ENCODE assay signal across 9 cellular contexts in genomic region chr20:44068780-44069191, GRCh38.
DNase-seq lines count a peak whose midpoint lies in the region; ATAC-seq and TF ChIP-seq lines count a peak whose summit lies in the region.
"Had no signal": no experiment of that assay in that cellular context is flagged by ENCODE, and none has a peak within 500 bp of the region (broad histone marks: within the 10 kb centered on the region; RNA-seq: fewer than 3 reads in every experiment).

No MANE protein-coding gene starts in this region.

- peak; percentile 28 to 44 for ATAC-seq in stimulated activated naive B cell treated with anti-CD40 and anti-IgM and Interleukin-4, amounts not matched to agents 10 μg/mL and 1 μg/mL and 100 μg/mL, for 72 hours (replicated peaks)

- peak overlapping the region; percentile 82 for H3K4me3 Mint-ChIP-seq in T-helper 2 cell treated with Interferon-gamma antibody and Interleukin-4, amounts not matched to agents 5 μg/mL and 100 μg/mL, for 36 hours
- H3K4me3 Mint-ChIP-seq in activated naive CD8-positive, alpha-beta T cell treated with anti-CD3 and anti-CD28 coated beads for 36 hours, result peak overlapping the region; percentile 80
- peak overlapping the region; percentile 74 to 88 for H3K4me3 Mint-ChIP-seq in stimulated activated naive B cell treated with anti-CD40 and anti-IgM and Interleukin-4, amounts not matched to agents 10 μg/mL and 1 μg/mL and 100 μg/mL, for 72 hours

- no peaks in the 10 kb centered on the region for H3K9me3 Mint-ChIP-seq in T-helper 2 cell treated with Interferon-gamma antibody and Interleukin-4, amounts not matched to agents 5 μg/mL and 100 μg/mL, for 36 hours
- no peaks in the 10 kb centered on the region for H3K9me3 Mint-ChIP-seq in activated naive CD8-positive, alpha-beta T cell treated with anti-CD3 and anti-CD28 coated beads for 36 hours
- H3K9me3 Mint-ChIP-seq in stimulated activated naive B cell treated with anti-CD40 and anti-IgM and Interleukin-4, amounts not matched to agents 10 μg/mL and 1 μg/mL and 100 μg/mL, for 72 hours, result no peaks in the 10 kb centered on the region

- H3K27ac Mint-ChIP-seq in T-helper 2 cell treated with Interferon-gamma antibody and Interleukin-4, amounts not matched to agents 5 μg/mL and 100 μg/mL, for 36 hours, result peak overlapping the region; percentile 92
- peak overlapping the region; percentile 89 for H3K27ac Mint-ChIP-seq in activated naive CD8-positive, alpha-beta T cell treated with anti-CD3 and anti-CD28 coated beads for 36 hours
- peak overlapping the region; percentile 97 for H3K27ac Mint-ChIP-seq in stimulated activated naive B cell treated with anti-CD40 and anti-IgM and Interleukin-4, amounts not matched to agents 10 μg/mL and 1 μg/mL and 100 μg/mL, for 72 hours

- H3K36me3 Mint-ChIP-seq in T-helper 2 cell treated with Interferon-gamma antibody and Interleukin-4, amounts not matched to agents 5 μg/mL and 100 μg/mL, for 36 hours (ENCODE audit: low read depth), result peaks cover 3% of the 10 kb centered on the region
- H3K36me3 Mint-ChIP-seq in activated naive CD8-positive, alpha-beta T cell treated with anti-CD3 and anti-CD28 coated beads for 36 hours, result peaks cover 1% of the 10 kb centered on the region
- H3K36me3 Mint-ChIP-seq in stimulated activated naive B cell treated with anti-CD40 and anti-IgM and Interleukin-4, amounts not matched to agents 10 μg/mL and 1 μg/mL and 100 μg/mL, for 72 hours, result peaks cover 0 to 3% of the 10 kb centered on the region in 2 donors

- H3K4me3 ChIP-seq in Jurkat, Clone E6-1 (ENCODE audit: low read length), result peak overlapping the region; percentile 46

- DNase-seq in T-helper 2 cell treated with Interferon-gamma antibody and Interleukin-4, amounts not matched to agents 5 μg/mL and 100 μg/mL, for 36 hours (ENCODE audit: low spot score), result no peak
- DNase-seq in T-helper 2 cell (no peak), SK-N-DZ (ENCODE audit: low spot score) (no peak), RKO (ENCODE audit: low spot score) (no peak), HEK293T (ENCODE audit: extremely low spot score) (no peak)
- no peak for DNase-seq in Jurkat, Clone E6-1 (ENCODE audit: low read depth, low spot score)
- DNase-seq in activated naive CD8-positive, alpha-beta T cell treated with anti-CD3 and anti-CD28 coated beads for 36 hours, result peak; percentile 31
- no peak for DNase-seq in stimulated activated naive B cell treated with anti-CD40 and anti-IgM and Interleukin-4, amounts not matched to agents 10 μg/mL and 1 μg/mL and 100 μg/mL, for 72 hours
- DNase-seq: aorta had no signal

- CTCF ChIA-PET in HEK293T (lab: Yijun Ruan, JAX), result no interaction called here

- peaks cover 51% of the 10 kb centered on the region for H3K4me1 Mint-ChIP-seq in T-helper 2 cell treated with Interferon-gamma antibody and Interleukin-4, amounts not matched to agents 5 μg/mL and 100 μg/mL, for 36 hours (ENCODE audit: low read depth)
- H3K4me1 Mint-ChIP-seq in activated naive CD8-positive, alpha-beta T cell treated with anti-CD3 and anti-CD28 coated beads for 36 hours, result peaks cover 58% of the 10 kb centered on the region
- peaks cover 23 to 47% of the 10 kb centered on the region in 2 donors for H3K4me1 Mint-ChIP-seq in stimulated activated naive B cell treated with anti-CD40 and anti-IgM and Interleukin-4, amounts not matched to agents 10 μg/mL and 1 μg/mL and 100 μg/mL, for 72 hours

- H3K27me3 Mint-ChIP-seq in T-helper 2 cell treated with Interferon-gamma antibody and Interleukin-4, amounts not matched to agents 5 μg/mL and 100 μg/mL, for 36 hours (ENCODE audit: low read depth), result peaks cover 4% of the 10 kb centered on the region
- H3K27me3 Mint-ChIP-seq in activated naive CD8-positive, alpha-beta T cell treated with anti-CD3 and anti-CD28 coated beads for 36 hours, result no peaks in the 10 kb centered on the region
- peaks cover 27 to 34% of the 10 kb centered on the region in 2 donors for H3K27me3 Mint-ChIP-seq in stimulated activated naive B cell treated with anti-CD40 and anti-IgM and Interleukin-4, amounts not matched to agents 10 μg/mL and 1 μg/mL and 100 μg/mL, for 72 hours

- POLR2A ChIA-PET in HEK293T (lab: Yijun Ruan, JAX), result no interaction called here

TF ChIP-seq in HEK293T, 16 proteins besides CTCF, POLR2A, EP300 and RAD21:
- no peak for TF ChIP-seq FOXM1 (IDR thresholded peaks at IDR 0.05; ENCODE audit: borderline replicate concordance)
- no peak for TF ChIP-seq SP1 (IDR thresholded peaks at IDR 0.05)
- TF ChIP-seq HDGF (IDR thresholded peaks at IDR 0.05; ENCODE audit: borderline replicate concordance), result no peak
- no peak for TF ChIP-seq CTBP1 (IDR thresholded peaks at IDR 0.05; ENCODE audit: borderline replicate concordance)
- TF ChIP-seq NFRKB (IDR thresholded peaks at IDR 0.05), result no peak
- TF ChIP-seq ELF4 (IDR thresholded peaks at IDR 0.05), result no peak
- TF ChIP-seq ZNF384 (IDR thresholded peaks at IDR 0.05), result no peak
- TF ChIP-seq TARDBP (IDR thresholded peaks at IDR 0.05), result no peak
- TF ChIP-seq L3MBTL2 (conservative IDR thresholded peaks at IDR 0.05), result no peak
- TF ChIP-seq BHLHE40 (IDR thresholded peaks at IDR 0.05; ENCODE audit: borderline replicate concordance), result no peak
- no peak for TF ChIP-seq PKNOX1 (IDR thresholded peaks at IDR 0.05)
- TF ChIP-seq SUZ12 (IDR thresholded peaks at IDR 0.05), result no peak
- no peak for TF ChIP-seq ARNT (IDR thresholded peaks at IDR 0.05)
- TF ChIP-seq FOXA1 (IDR thresholded peaks at IDR 0.05), result no peak
- TF ChIP-seq LEF1 (IDR thresholded peaks at IDR 0.05; ENCODE audit: borderline replicate concordance), result no peak
- TF ChIP-seq FOXK2 (IDR thresholded peaks at IDR 0.05), result no peak
